Comparison of ENCODE assay signal across 8 cellular contexts in genomic region chr6:126180585-126180984, GRCh38.
DNase-seq lines count a peak whose midpoint lies in the region; ATAC-seq and TF ChIP-seq lines count a peak whose summit lies in the region.

No MANE protein-coding gene starts in this region.

- no peak for TF ChIP-seq POLR2A in erythroblast (IDR thresholded peaks at IDR 0.05; ENCODE audit: low read length)

- TF ChIP-seq CTCF in AG10803 (conservative IDR thresholded peaks at IDR 0.05; ENCODE audit: low read length) (no peak), fibroblast of pulmonary artery (IDR thresholded peaks at IDR 0.05; ENCODE audit: low read length, missing control alignments) (no peak)

- ATAC-seq in GM21619 (IDR thresholded peaks at IDR 0.05; ENCODE audit: unreplicated experiment) = peak; percentile 62
- no peak for ATAC-seq in HG03196 (IDR thresholded peaks at IDR 0.05; ENCODE audit: unreplicated experiment)

- H3K4me3 ChIP-seq in AG10803 (ENCODE audit: low read length) = no peak overlapping the region
- no peak overlapping the region for H3K4me3 ChIP-seq in fibroblast of pulmonary artery (replicated peaks; ENCODE audit: low read depth, low read length)

- DNase-seq in AG10803 (ENCODE audit: low read depth) (peak; percentile 70), NCI-H460 (ENCODE audit: extremely low read depth, low read depth) (peak; percentile 17), fibroblast of pulmonary artery (ENCODE audit: low read depth) (peak; percentile 90), erythroblast (lab: John Stamatoyannopoulos, UW) (no peak), NCI-H526 treated with DMSO at 0.1 percent for 48 hours (lab: John Stamatoyannopoulos, UW) (no peak), ecto neural progenitor cell (ENCODE audit: low spot score) (no peak)

Comparison
In these comparisons a context has a peak if more than half of its experiments do, and no peak if none do; other contexts are left out.
1. DNase-seq: peak in AG10803 (single experiment), NCI-H460 (single experiment) and fibroblast of pulmonary artery (single experiment); none in erythroblast (0 of 2), NCI-H526 treated with DMSO at 0.1 percent for 48 hours (single experiment) and ecto neural progenitor cell (single experiment).